In genomic region chr12:111413442-111414086, GRCh38 we compare ENCODE assay signal across 9 cellular contexts. TPM values are rescaled to one million over a fixed set of nuclear protein-coding genes. Genes with fewer than 3 reads are reported as not detected.
DNase-seq lines count a peak whose midpoint lies in the region; ATAC-seq and TF ChIP-seq lines count a peak whose summit lies in the region.
"Had no signal": no experiment of that assay in that cellular context is flagged by ENCODE, and none has a peak within 500 bp of the region (broad histone marks: within the 10 kb centered on the region; RNA-seq: fewer than 3 reads in every experiment).

No MANE protein-coding gene starts in this region.

- peak overlapping the region; percentile 88 to 96 for H3K27ac Mint-ChIP-seq in effector memory CD8-positive, alpha-beta T cell
- peak overlapping the region in 2 of 3 experiments; percentile 51 to 75 for H3K27ac Mint-ChIP-seq in nephron

- peaks cover 61 to 62% of the 10 kb centered on the region in 2 donors for H3K4me1 Mint-ChIP-seq in effector memory CD8-positive, alpha-beta T cell (ENCODE audit: low read depth in 2 of 2)
- peaks cover 20% of the 10 kb centered on the region for H3K4me1 Mint-ChIP-seq in nephron

- DNase-seq in Daoy (ENCODE audit: low read depth): peak; percentile 80
- DNase-seq in NCI-H2227 treated with DMSO at 0.1 percent for 48 hours (lab: John Stamatoyannopoulos, UW): peak; percentile 15
- no peak for DNase-seq in effector memory CD8-positive, alpha-beta T cell
- DNase-seq in activated CD4-positive, alpha-beta T cell treated with anti-CD3 and anti-CD28 coated beads for 4 hours: no peak
- DNase-seq: glutamatergic neuron had no signal

- no peak for ATAC-seq in effector memory CD8-positive, alpha-beta T cell (replicated peaks)
- ATAC-seq in HG02623 (IDR thresholded peaks at IDR 0.05; ENCODE audit: unreplicated experiment) (no peak), HG03571 (IDR thresholded peaks at IDR 0.05; ENCODE audit: unreplicated experiment) (no peak), GM21360 (IDR thresholded peaks at IDR 0.05; ENCODE audit: unreplicated experiment) (no peak)

- H3K9me3 Mint-ChIP-seq in effector memory CD8-positive, alpha-beta T cell: no peaks in the 10 kb centered on the region
- H3K9me3 Mint-ChIP-seq in nephron: no peaks in the 10 kb centered on the region

- H3K36me3 Mint-ChIP-seq in effector memory CD8-positive, alpha-beta T cell (ENCODE audit: insufficient read depth): peaks cover 52% of the 10 kb centered on the region
- H3K36me3 Mint-ChIP-seq in nephron (ENCODE audit: low read depth): no peaks in the 10 kb centered on the region

- no peaks in the 10 kb centered on the region for H3K27me3 Mint-ChIP-seq in effector memory CD8-positive, alpha-beta T cell
- H3K27me3 Mint-ChIP-seq in nephron (ENCODE audit: low read depth): no peaks in the 10 kb centered on the region

- TF ChIP-seq CTCF in nephron (IDR thresholded peaks at IDR 0.05; ENCODE audit: unreplicated experiment in 3 of 3): no peak

- peak overlapping the region; percentile 56 to 78 for H3K4me3 Mint-ChIP-seq in effector memory CD8-positive, alpha-beta T cell
- H3K4me3 Mint-ChIP-seq in nephron: no peak overlapping the region

RNA-seq across cellular contexts. Expression of gene SH2B3, which starts 7.8 kb away (rescaled TPM):
- total RNA-seq in Daoy (2014; rRNA removed; shearing (Covaris generic)): 28.7 and 41.9 TPM in 2 replicates

RNA-seq across cellular contexts. Expression of gene PHETA1, which starts 44.7 kb away (rescaled TPM):
- total RNA-seq in Daoy (2014; rRNA removed; shearing (Covaris generic)): 6.3 and 11.8 TPM in 2 replicates

Comparison
In these comparisons a context has a peak if more than half of its experiments do, and no peak if none do; other contexts are left out.
1. DNase-seq: peak in Daoy (single experiment) and NCI-H2227 treated with DMSO at 0.1 percent for 48 hours (single experiment); none in effector memory CD8-positive, alpha-beta T cell (0 of 3) and activated CD4-positive, alpha-beta T cell treated with anti-CD3 and anti-CD28 coated beads for 4 hours (0 of 2).
2. H3K4me3 Mint-ChIP-seq: peak in effector memory CD8-positive, alpha-beta T cell (2 of 2); none in nephron (0 of 3).